1 cellular context compared by ENCODE assay signal in the genomic region with DNA sequence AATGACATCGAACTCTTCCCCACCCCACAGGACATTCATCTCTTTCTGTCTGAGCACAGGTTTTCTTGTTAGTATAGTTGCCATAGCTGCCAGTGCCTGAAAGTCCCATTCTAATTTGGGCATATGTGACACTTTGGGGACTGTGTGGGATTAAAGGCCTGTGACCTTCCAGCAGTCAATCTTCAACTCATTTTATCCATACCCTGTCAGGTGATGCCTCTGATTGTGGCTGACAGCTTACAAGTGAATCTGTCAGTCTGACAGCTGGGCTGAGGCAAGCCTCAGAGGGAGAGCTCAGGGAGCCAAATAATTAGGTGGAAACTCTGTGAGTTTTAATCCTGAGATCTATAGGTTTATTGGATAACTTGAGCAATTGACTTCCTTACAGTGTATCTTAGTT.
TF ChIP-seq lines count a peak whose summit lies in the region.

No MANE protein-coding gene starts in this region.

TF ChIP-seq in K562, 482 proteins besides CTCF, POLR2A, EP300 and RAD21:
- TF ChIP-seq FOSL1 (tag; conservative IDR thresholded peaks at IDR 0.05) (no peak), MEIS2 (IDR thresholded peaks at IDR 0.05; ENCODE audit: partially characterized antibody) (peak; percentile 50), RNF2 (IDR thresholded peaks at IDR 0.05) (no peak), PKNOX1 (IDR thresholded peaks at IDR 0.05) (peak; percentile 69), NFRKB (IDR thresholded peaks at IDR 0.05; ENCODE audit: low read depth) (no peak)
- TF ChIP-seq, protein P1, sequence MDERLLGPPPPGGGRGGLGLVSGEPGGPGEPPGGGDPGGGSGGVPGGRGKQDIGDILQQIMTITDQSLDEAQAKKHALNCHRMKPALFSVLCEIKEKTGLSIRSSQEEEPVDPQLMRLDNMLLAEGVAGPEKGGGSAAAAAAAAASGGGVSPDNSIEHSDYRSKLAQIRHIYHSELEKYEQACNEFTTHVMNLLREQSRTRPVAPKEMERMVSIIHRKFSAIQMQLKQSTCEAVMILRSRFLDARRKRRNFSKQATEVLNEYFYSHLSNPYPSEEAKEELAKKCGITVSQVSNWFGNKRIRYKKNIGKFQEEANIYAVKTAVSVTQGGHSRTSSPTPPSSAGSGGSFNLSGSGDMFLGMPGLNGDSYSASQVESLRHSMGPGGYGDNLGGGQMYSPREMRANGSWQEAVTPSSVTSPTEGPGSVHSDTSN (CRISPR knock-in tag; IDR thresholded peaks at IDR 0.05; ENCODE audit: low read depth) = no peak
- TF ChIP-seq, protein P1 (tag; conservative IDR thresholded peaks at IDR 0.05; ENCODE audit: low read depth) = peak; percentile 57
